14 cellular contexts compared by ENCODE assay signal in the genomic region with DNA sequence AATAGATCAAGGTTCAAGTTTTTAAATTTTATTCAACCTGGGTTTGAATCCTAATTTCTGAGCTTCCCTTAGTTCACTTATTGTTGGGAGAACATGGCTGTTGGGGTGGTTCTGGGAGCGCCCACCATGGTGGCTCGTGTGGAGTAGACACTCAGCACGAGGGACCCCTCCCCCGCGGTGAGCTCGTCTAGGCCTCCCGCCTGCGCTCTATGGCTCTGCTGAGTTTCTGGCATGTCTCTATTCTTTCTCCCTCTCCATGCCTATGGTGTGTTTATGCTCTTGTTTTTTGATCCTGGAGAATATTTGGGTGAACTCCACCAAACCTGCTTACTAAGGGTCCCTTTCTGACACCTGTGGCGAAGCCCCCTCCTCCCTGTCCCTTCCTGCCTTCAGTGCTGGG. TPM values are rescaled to one million over a fixed set of nuclear protein-coding genes. Genes with fewer than 3 reads are reported as not detected.
A peak's percentile ranks its signal among the peaks of the same experiment; 100 is the strongest.
DNase-seq lines count a peak whose midpoint lies in the region; ATAC-seq, FAIRE-seq and TF ChIP-seq lines count a peak whose summit lies in the region.
"Had no signal": no experiment of that assay in that cellular context is flagged by ENCODE, and none has a peak within 500 bp of the region (broad histone marks: within the 10 kb centered on the region; RNA-seq: fewer than 3 reads in every experiment).

No MANE protein-coding gene starts in this region.

- peak overlapping the region; percentile 8 for H3K4me2 ChIP-seq in astrocyte (ENCODE audit: low read length)

- DNase-seq in activated naive CD4-positive, alpha-beta T cell treated with anti-CD3 and anti-CD28 coated beads for 36 hours: no peak
- no peak for DNase-seq in activated naive CD4-positive, alpha-beta T cell treated with anti-CD3 and anti-CD28 coated beads, Interleukin-2, amount 50 U/mL, for 72 hours (ENCODE audit: low spot score in 2 of 2)
- DNase-seq in NCI-H2227 treated with DMSO at 0.1 percent for 48 hours (lab: John Stamatoyannopoulos, UW) (peak; percentile 64), astrocyte (ENCODE audit: low read depth) (no peak), progenitor cell of endocrine pancreas (ENCODE audit: low spot score, unreplicated experiment) (no peak), glomerular visceral epithelial cell (ENCODE audit: extremely low spot score) (no peak), GM03348 (ENCODE audit: low spot score) (no peak)
- no peak for DNase-seq in stimulated activated CD4-positive, alpha-beta T cell treated with anti-CD3 and anti-CD28 coated beads, Interleukin-1b, Interleukin-23, amount 100 ng/mL, for 48 hours
- DNase-seq: AML-193, body of pancreas, KBM-7, SHP77, sigmoid colon had no signal

- no peaks in the 10 kb centered on the region for H3K27me3 Mint-ChIP-seq in activated naive CD4-positive, alpha-beta T cell treated with anti-CD3 and anti-CD28 coated beads for 36 hours (ENCODE audit: low read depth)
- H3K27me3 Mint-ChIP-seq in astrocyte (ENCODE audit: low read depth, unreplicated experiment) (no peaks in the 10 kb centered on the region), progenitor cell of endocrine pancreas (no peaks in the 10 kb centered on the region)

- peaks cover 24% of the 10 kb centered on the region for H3K4me1 ChIP-seq in astrocyte (ENCODE audit: insufficient read depth, low read length)

- H3K36me3 ChIP-seq in astrocyte (ENCODE audit: insufficient read depth, low read length): peaks cover 3% of the 10 kb centered on the region

- H3K4me3 ChIP-seq in astrocyte (ENCODE audit: insufficient read depth, low read depth, low read length): no peak overlapping the region
- H3K4me3 ChIP-seq: body of pancreas had no signal

- no peak for FAIRE-seq in astrocyte (lab: Jason Lieb, UNC)
- FAIRE-seq: H54 had no signal

- no peaks in the 10 kb centered on the region for H3K9me3 ChIP-seq in astrocyte (ENCODE audit: insufficient read depth, low read depth, low read length)
- H3K9me3 ChIP-seq: body of pancreas, sigmoid colon had no signal

- CTCF ChIA-PET in activated naive CD4-positive, alpha-beta T cell treated with anti-CD3 and anti-CD28 coated beads for 36 hours (lab: Charles Lee): interaction anchor here (0.7 to 1.1 kb wide), 2 partner anchors 26 to 170 kb away, joined by 3 to 4 read pairs; no protein-coding TSS in a partner anchor

- no peak overlapping the region for H2AFZ ChIP-seq in astrocyte (ENCODE audit: low read depth, low read length)

- peaks cover 58% of the 10 kb centered on the region for H3K4me1 Mint-ChIP-seq in activated naive CD4-positive, alpha-beta T cell treated with anti-CD3 and anti-CD28 coated beads for 36 hours (ENCODE audit: low read depth)
- H3K4me1 Mint-ChIP-seq in astrocyte (ENCODE audit: low read depth, unreplicated experiment) (peaks cover 31% of the 10 kb centered on the region), progenitor cell of endocrine pancreas (ENCODE audit: low read depth) (peaks cover 27% of the 10 kb centered on the region)

- peaks cover 87% of the 10 kb centered on the region for H4K20me1 ChIP-seq in astrocyte (ENCODE audit: insufficient read depth, low read length)

- peaks cover 32% of the 10 kb centered on the region for H3K36me3 Mint-ChIP-seq in activated naive CD4-positive, alpha-beta T cell treated with anti-CD3 and anti-CD28 coated beads for 36 hours (ENCODE audit: low read depth)
- H3K36me3 Mint-ChIP-seq in activated naive CD4-positive, alpha-beta T cell treated with anti-CD3 and anti-CD28 coated beads, Interleukin-2, amount 50 U/mL, for 72 hours: peaks cover 17 to 21% of the 10 kb centered on the region in 2 donors
- H3K36me3 Mint-ChIP-seq in astrocyte (ENCODE audit: low read depth, unreplicated experiment) (peaks cover 9% of the 10 kb centered on the region), progenitor cell of endocrine pancreas (ENCODE audit: insufficient read depth) (peaks cover 12% of the 10 kb centered on the region)

- no peaks in the 10 kb centered on the region for H3K9me3 Mint-ChIP-seq in activated naive CD4-positive, alpha-beta T cell treated with anti-CD3 and anti-CD28 coated beads for 36 hours
- no peaks in the 10 kb centered on the region for H3K9me3 Mint-ChIP-seq in activated naive CD4-positive, alpha-beta T cell treated with anti-CD3 and anti-CD28 coated beads, Interleukin-2, amount 50 U/mL, for 72 hours
- peaks cover 1% of the 10 kb centered on the region for H3K9me3 Mint-ChIP-seq in astrocyte (ENCODE audit: unreplicated experiment)
- H3K9me3 Mint-ChIP-seq in progenitor cell of endocrine pancreas (ENCODE audit: low read depth): no peaks in the 10 kb centered on the region

- no peak overlapping the region for H3K9ac ChIP-seq in astrocyte (ENCODE audit: low read length)

- H3K27me3 ChIP-seq in astrocyte (ENCODE audit: insufficient read depth, low read length): no peaks in the 10 kb centered on the region
- H3K27me3 ChIP-seq: body of pancreas, sigmoid colon had no signal

- ATAC-seq in activated naive CD4-positive, alpha-beta T cell treated with anti-CD3 and anti-CD28 coated beads, Interleukin-2, amount 50 U/mL, for 72 hours: no peak
- ATAC-seq: body of pancreas had no signal

- TF ChIP-seq CTCF in astrocyte (IDR thresholded peaks at IDR 0.05; ENCODE audit: insufficient read depth, low read depth, low read length): no peak
- TF ChIP-seq CTCF in progenitor cell of endocrine pancreas (IDR thresholded peaks at IDR 0.05; ENCODE audit: unreplicated experiment): no peak

- no peak overlapping the region for H3K4me3 Mint-ChIP-seq in activated naive CD4-positive, alpha-beta T cell treated with anti-CD3 and anti-CD28 coated beads for 36 hours
- H3K4me3 Mint-ChIP-seq in astrocyte (ENCODE audit: unreplicated experiment) (peak overlapping the region; percentile 76), progenitor cell of endocrine pancreas (ENCODE audit: low read depth) (peak overlapping the region; percentile 60)

- no peak overlapping the region for H3K27ac ChIP-seq in astrocyte (ENCODE audit: low read depth, low read length)

- peak overlapping the region; percentile 22 for H3K27ac Mint-ChIP-seq in activated naive CD4-positive, alpha-beta T cell treated with anti-CD3 and anti-CD28 coated beads for 36 hours
- H3K27ac Mint-ChIP-seq in activated naive CD4-positive, alpha-beta T cell treated with anti-CD3 and anti-CD28 coated beads, Interleukin-2, amount 50 U/mL, for 72 hours: peak overlapping the region in 1 of 2 donors; percentile 75
- H3K27ac Mint-ChIP-seq in astrocyte (ENCODE audit: unreplicated experiment) (peak overlapping the region; percentile 93), progenitor cell of endocrine pancreas (peak overlapping the region; percentile 96)

- H3K79me2 ChIP-seq in astrocyte (ENCODE audit: insufficient read depth, low read length): peaks cover 91% of the 10 kb centered on the region

- intact Hi-C loops in activated naive CD4-positive, alpha-beta T cell treated with anti-CD3 and anti-CD28 coated beads for 36 hours (cut with micrococcal nuclease): no loop called here

RNA-seq across cellular contexts. Expression of gene EPN1, which starts 1.6 kb away (rescaled TPM):
- 10 to 100 TPM; 23.4 TPM for total RNA-seq in activated naive CD4-positive, alpha-beta T cell treated with anti-CD3 and anti-CD28 coated beads for 36 hours
- 10 to 100 TPM; 23.1 to 46.4 TPM for total RNA-seq in activated naive CD4-positive, alpha-beta T cell treated with anti-CD3 and anti-CD28 coated beads, Interleukin-2, amount 50 U/mL, for 72 hours
- total RNA-seq in astrocyte (145 and 156 TPM in 2 replicates), progenitor cell of endocrine pancreas (115 and 118 TPM in 2 replicates)

RNA-seq across cellular contexts. Expression of gene U2AF2, which starts 18.6 kb away (rescaled TPM):
- 100 to 1,000 TPM; 285 to 293 TPM for total RNA-seq in activated naive CD4-positive, alpha-beta T cell treated with anti-CD3 and anti-CD28 coated beads for 36 hours
- total RNA-seq in activated naive CD4-positive, alpha-beta T cell treated with anti-CD3 and anti-CD28 coated beads, Interleukin-2, amount 50 U/mL, for 72 hours: 100 to 1,000 TPM; 270 to 312 TPM
- 183 and 194 TPM in 2 replicates for total RNA-seq in astrocyte
- total RNA-seq in progenitor cell of endocrine pancreas: 275 and 281 TPM in 2 replicates

RNA-seq across cellular contexts. Expression of gene CCDC106, which starts 25.5 kb away (rescaled TPM):
- total RNA-seq in activated naive CD4-positive, alpha-beta T cell treated with anti-CD3 and anti-CD28 coated beads for 36 hours: 1 to 10 TPM; 4.2 to 4.4 TPM
- 10 to 100 TPM in 1 of 2 donors, 1 to 10 TPM in 1; 2.9 to 13.6 TPM for total RNA-seq in activated naive CD4-positive, alpha-beta T cell treated with anti-CD3 and anti-CD28 coated beads, Interleukin-2, amount 50 U/mL, for 72 hours
- total RNA-seq in astrocyte (12.2 and 12.8 TPM in 2 replicates), progenitor cell of endocrine pancreas (23.0 and 23.9 TPM in 2 replicates)

RNA-seq across cellular contexts. Expression of gene ZNF581, which starts 30.0 kb away (rescaled TPM):
- 10 to 100 TPM; 18.0 to 20.7 TPM for total RNA-seq in activated naive CD4-positive, alpha-beta T cell treated with anti-CD3 and anti-CD28 coated beads for 36 hours
- total RNA-seq in activated naive CD4-positive, alpha-beta T cell treated with anti-CD3 and anti-CD28 coated beads, Interleukin-2, amount 50 U/mL, for 72 hours: 10 to 100 TPM; 39.9 to 40.0 TPM
- total RNA-seq in astrocyte (28.4 and 30.0 TPM in 2 replicates), progenitor cell of endocrine pancreas (38.8 and 40.1 TPM in 2 replicates)

RNA-seq across cellular contexts. Expression of gene ZNF580, which starts 32.7 kb away (rescaled TPM):
- 10 to 100 TPM; 18.1 to 18.7 TPM for total RNA-seq in activated naive CD4-positive, alpha-beta T cell treated with anti-CD3 and anti-CD28 coated beads for 36 hours
- 10 to 100 TPM; 18.2 to 33.9 TPM for total RNA-seq in activated naive CD4-positive, alpha-beta T cell treated with anti-CD3 and anti-CD28 coated beads, Interleukin-2, amount 50 U/mL, for 72 hours
- total RNA-seq in astrocyte: 35.8 and 36.6 TPM in 2 replicates
- total RNA-seq in progenitor cell of endocrine pancreas: 45.9 and 46.2 TPM in 2 replicates
